In the genomic region with DNA sequence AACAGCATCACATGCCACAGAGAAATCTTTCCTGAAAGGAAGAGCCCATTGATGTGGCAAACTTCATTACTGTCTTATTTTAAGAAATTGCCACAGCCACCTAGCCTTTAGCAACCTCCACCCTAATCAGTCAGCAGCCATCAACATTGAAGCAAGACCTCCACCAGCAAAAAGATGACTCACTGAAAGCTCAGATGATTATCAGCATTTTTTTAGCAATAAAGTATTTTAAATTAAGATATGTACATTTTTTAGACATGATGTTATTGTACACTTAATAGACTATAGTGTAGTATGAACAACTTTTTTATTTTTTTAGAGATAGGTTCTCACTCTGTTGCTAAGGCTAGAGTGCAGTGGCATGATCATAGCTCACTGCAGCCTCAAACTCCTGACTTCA, we compare ENCODE assay signal across 2 cellular contexts.
A peak's percentile ranks its signal among the peaks of the same experiment; 100 is the strongest.
TF ChIP-seq lines count a peak whose summit lies in the region.

No MANE protein-coding gene starts in this region.

TF ChIP-seq in SK-N-SH, 30 proteins besides CTCF, POLR2A, EP300 and RAD21 (continues in another document):
- peak; percentile 89; the same call in 1 of the 2 replicates for TF ChIP-seq TEAD4 (IDR thresholded peaks at IDR 0.05; ENCODE audit: borderline replicate concordance, insufficient read depth)
- TF ChIP-seq, protein P1, sequence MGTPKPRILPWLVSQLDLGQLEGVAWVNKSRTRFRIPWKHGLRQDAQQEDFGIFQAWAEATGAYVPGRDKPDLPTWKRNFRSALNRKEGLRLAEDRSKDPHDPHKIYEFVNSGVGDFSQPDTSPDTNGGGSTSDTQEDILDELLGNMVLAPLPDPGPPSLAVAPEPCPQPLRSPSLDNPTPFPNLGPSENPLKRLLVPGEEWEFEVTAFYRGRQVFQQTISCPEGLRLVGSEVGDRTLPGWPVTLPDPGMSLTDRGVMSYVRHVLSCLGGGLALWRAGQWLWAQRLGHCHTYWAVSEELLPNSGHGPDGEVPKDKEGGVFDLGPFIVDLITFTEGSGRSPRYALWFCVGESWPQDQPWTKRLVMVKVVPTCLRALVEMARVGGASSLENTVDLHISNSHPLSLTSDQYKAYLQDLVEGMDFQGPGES (IDR thresholded peaks at IDR 0.05; ENCODE audit: low read depth, low read length), result no peak
- peak; percentile 68; the same call in 1 of the 2 replicates for TF ChIP-seq NFIC (IDR thresholded peaks at IDR 0.05; ENCODE audit: borderline replicate concordance)
- peak; percentile 94 for TF ChIP-seq TCF12 (IDR thresholded peaks at IDR 0.05)
- TF ChIP-seq FOXJ3 (CRISPR knock-in tag; IDR thresholded peaks at IDR 0.05), result no peak
- peak; percentile 59; the same call in 1 of the 2 replicates for TF ChIP-seq FOXM1 (IDR thresholded peaks at IDR 0.05; ENCODE audit: low read depth)
- TF ChIP-seq RXRA (IDR thresholded peaks at IDR 0.05; ENCODE audit: borderline replicate concordance, low read depth), result peak; percentile 50; the same call in 1 of the 2 replicates
- TF ChIP-seq, protein P2, sequence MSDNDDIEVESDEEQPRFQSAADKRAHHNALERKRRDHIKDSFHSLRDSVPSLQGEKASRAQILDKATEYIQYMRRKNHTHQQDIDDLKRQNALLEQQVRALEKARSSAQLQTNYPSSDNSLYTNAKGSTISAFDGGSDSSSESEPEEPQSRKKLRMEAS (IDR thresholded peaks at IDR 0.05; ENCODE audit: low read depth), result no peak
- TF ChIP-seq SIN3A (IDR thresholded peaks at IDR 0.05; ENCODE audit: borderline replicate concordance, low read depth, low read length), result no peak
- TF ChIP-seq TAF1 (IDR thresholded peaks at IDR 0.05; ENCODE audit: borderline replicate concordance, low read depth, low read length), result no peak
- no peak for TF ChIP-seq MXI1 (IDR thresholded peaks at IDR 0.05; ENCODE audit: low read depth, low read length)
- no peak for TF ChIP-seq SMC3 (IDR thresholded peaks at IDR 0.05; ENCODE audit: low read depth, low read length)
- no peak for TF ChIP-seq RFX5 (IDR thresholded peaks at IDR 0.05; ENCODE audit: low read length)
- TF ChIP-seq FOSL2 (IDR thresholded peaks at IDR 0.05; ENCODE audit: borderline replicate concordance, low read depth), result peak; percentile 84
- TF ChIP-seq, protein P3, sequence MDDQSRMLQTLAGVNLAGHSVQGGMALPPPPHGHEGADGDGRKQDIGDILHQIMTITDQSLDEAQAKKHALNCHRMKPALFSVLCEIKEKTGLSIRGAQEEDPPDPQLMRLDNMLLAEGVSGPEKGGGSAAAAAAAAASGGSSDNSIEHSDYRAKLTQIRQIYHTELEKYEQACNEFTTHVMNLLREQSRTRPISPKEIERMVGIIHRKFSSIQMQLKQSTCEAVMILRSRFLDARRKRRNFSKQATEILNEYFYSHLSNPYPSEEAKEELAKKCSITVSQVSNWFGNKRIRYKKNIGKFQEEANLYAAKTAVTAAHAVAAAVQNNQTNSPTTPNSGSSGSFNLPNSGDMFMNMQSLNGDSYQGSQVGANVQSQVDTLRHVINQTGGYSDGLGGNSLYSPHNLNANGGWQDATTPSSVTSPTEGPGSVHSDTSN (IDR thresholded peaks at IDR 0.05), result peak; percentile 97
- peak; percentile 96 for TF ChIP-seq JUND (IDR thresholded peaks at IDR 0.05)
- TF ChIP-seq, protein P4, sequence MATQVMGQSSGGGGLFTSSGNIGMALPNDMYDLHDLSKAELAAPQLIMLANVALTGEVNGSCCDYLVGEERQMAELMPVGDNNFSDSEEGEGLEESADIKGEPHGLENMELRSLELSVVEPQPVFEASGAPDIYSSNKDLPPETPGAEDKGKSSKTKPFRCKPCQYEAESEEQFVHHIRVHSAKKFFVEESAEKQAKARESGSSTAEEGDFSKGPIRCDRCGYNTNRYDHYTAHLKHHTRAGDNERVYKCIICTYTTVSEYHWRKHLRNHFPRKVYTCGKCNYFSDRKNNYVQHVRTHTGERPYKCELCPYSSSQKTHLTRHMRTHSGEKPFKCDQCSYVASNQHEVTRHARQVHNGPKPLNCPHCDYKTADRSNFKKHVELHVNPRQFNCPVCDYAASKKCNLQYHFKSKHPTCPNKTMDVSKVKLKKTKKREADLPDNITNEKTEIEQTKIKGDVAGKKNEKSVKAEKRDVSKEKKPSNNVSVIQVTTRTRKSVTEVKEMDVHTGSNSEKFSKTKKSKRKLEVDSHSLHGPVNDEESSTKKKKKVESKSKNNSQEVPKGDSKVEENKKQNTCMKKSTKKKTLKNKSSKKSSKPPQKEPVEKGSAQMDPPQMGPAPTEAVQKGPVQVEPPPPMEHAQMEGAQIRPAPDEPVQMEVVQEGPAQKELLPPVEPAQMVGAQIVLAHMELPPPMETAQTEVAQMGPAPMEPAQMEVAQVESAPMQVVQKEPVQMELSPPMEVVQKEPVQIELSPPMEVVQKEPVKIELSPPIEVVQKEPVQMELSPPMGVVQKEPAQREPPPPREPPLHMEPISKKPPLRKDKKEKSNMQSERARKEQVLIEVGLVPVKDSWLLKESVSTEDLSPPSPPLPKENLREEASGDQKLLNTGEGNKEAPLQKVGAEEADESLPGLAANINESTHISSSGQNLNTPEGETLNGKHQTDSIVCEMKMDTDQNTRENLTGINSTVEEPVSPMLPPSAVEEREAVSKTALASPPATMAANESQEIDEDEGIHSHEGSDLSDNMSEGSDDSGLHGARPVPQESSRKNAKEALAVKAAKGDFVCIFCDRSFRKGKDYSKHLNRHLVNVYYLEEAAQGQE (IDR thresholded peaks at IDR 0.05; ENCODE audit: low read depth, low read length), result no peak
- TF ChIP-seq ELF1 (IDR thresholded peaks at IDR 0.05), result no peak
- TF ChIP-seq, protein P5, sequence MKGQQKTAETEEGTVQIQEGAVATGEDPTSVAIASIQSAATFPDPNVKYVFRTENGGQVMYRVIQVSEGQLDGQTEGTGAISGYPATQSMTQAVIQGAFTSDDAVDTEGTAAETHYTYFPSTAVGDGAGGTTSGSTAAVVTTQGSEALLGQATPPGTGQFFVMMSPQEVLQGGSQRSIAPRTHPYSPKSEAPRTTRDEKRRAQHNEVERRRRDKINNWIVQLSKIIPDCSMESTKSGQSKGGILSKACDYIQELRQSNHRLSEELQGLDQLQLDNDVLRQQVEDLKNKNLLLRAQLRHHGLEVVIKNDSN (IDR thresholded peaks at IDR 0.05; ENCODE audit: borderline replicate concordance, low read depth), result 0 out of 2 replicates have a peak, but pooled peaks have one; percentile 17
- TF ChIP-seq GATA2 (CRISPR knock-in tag; IDR thresholded peaks at IDR 0.05), result no peak
- TF ChIP-seq MEF2A (IDR thresholded peaks at IDR 0.05; ENCODE audit: borderline replicate concordance, low read depth), result peak; percentile 86
- TF ChIP-seq YY1 (IDR thresholded peaks at IDR 0.05; ENCODE audit: low read depth), result no peak
- TF ChIP-seq NRF1 (IDR thresholded peaks at IDR 0.05; ENCODE audit: low read depth, low read length), result no peak
- peak; percentile 62; the same call in 1 of the 2 replicates for TF ChIP-seq POLR2AphosphoS5 (IDR thresholded peaks at IDR 0.05; ENCODE audit: low read depth, low read length)
- TF ChIP-seq EZH2phosphoT487 (IDR thresholded peaks at IDR 0.05; ENCODE audit: borderline replicate concordance, low read depth), result no peak
- TF ChIP-seq CHD2 (IDR thresholded peaks at IDR 0.05; ENCODE audit: low read length, partially characterized antibody), result no peak

TF ChIP-seq in endothelial cell of umbilical vein, 7 proteins besides CTCF, POLR2A, EP300 and RAD21:
- TF ChIP-seq JUN (IDR thresholded peaks at IDR 0.05; ENCODE audit: borderline replicate concordance, insufficient read depth, insufficient read length, low read depth) (peak; percentile 77), EZH2 (IDR thresholded peaks at IDR 0.05; ENCODE audit: borderline replicate concordance, low read depth, low read length, severe bottlenecking) (no peak), POLR2AphosphoS5 (IDR thresholded peaks at IDR 0.05; ENCODE audit: insufficient read depth, low read depth, low read length) (no peak), GATA2 (IDR thresholded peaks at IDR 0.05; ENCODE audit: insufficient read depth, insufficient read length, low read depth, low read length) (peak; percentile 82), FOS (IDR thresholded peaks at IDR 0.05; ENCODE audit: borderline replicate concordance, insufficient read depth, low read length) (peak; percentile 58), MYC (IDR thresholded peaks at IDR 0.05; ENCODE audit: low read depth, low read length) (no peak)
- TF ChIP-seq, protein P2 (IDR thresholded peaks at IDR 0.05; ENCODE audit: insufficient read depth, insufficient read length), result no peak
TF ChIP-seq in endothelial cell of umbilical vein: peak in this region for 3.
